1 cellular context compared by ENCODE assay signal in genomic region chrX:99653352-99653751, GRCh38.
TF ChIP-seq lines count a peak whose summit lies in the region.

No MANE protein-coding gene starts in this region.

TF ChIP-seq in SK-N-SH, 30 proteins besides CTCF, POLR2A, EP300 and RAD21 (continued from another document):
- no peak for TF ChIP-seq ZBTB33 (IDR thresholded peaks at IDR 0.05; ENCODE audit: borderline replicate concordance, low read depth)
- peak; percentile 95 for TF ChIP-seq TCF12 (IDR thresholded peaks at IDR 0.05)
- no peak for TF ChIP-seq TAF1 (IDR thresholded peaks at IDR 0.05; ENCODE audit: borderline replicate concordance, low read depth, low read length)
- peak; percentile 10; the same call in 1 of the 2 replicates for TF ChIP-seq FOSL2 (IDR thresholded peaks at IDR 0.05; ENCODE audit: borderline replicate concordance, low read depth)
- no peak for TF ChIP-seq RFX5 (IDR thresholded peaks at IDR 0.05; ENCODE audit: low read length)
- peak; percentile 54; the same call in 1 of the 2 replicates for TF ChIP-seq MEF2A (IDR thresholded peaks at IDR 0.05; ENCODE audit: borderline replicate concordance, low read depth)
- no peak for TF ChIP-seq SMC3 (IDR thresholded peaks at IDR 0.05; ENCODE audit: low read depth, low read length)
- TF ChIP-seq FOXM1 (IDR thresholded peaks at IDR 0.05; ENCODE audit: low read depth), result no peak
- no peak for TF ChIP-seq POLR2AphosphoS5 (IDR thresholded peaks at IDR 0.05; ENCODE audit: low read depth, low read length)
- TF ChIP-seq SIN3A (IDR thresholded peaks at IDR 0.05; ENCODE audit: borderline replicate concordance, low read depth, low read length), result no peak
